In genomic region chr12:123962530-123962929, GRCh38 we compare ENCODE assay signal across 17 cellular contexts. TPM values are rescaled to one million over a fixed set of nuclear protein-coding genes. Genes with fewer than 3 reads are reported as not detected.
DNase-seq lines count a peak whose midpoint lies in the region; TF ChIP-seq lines count a peak whose summit lies in the region.
"Had no signal": no experiment of that assay in that cellular context is flagged by ENCODE, and none has a peak within 500 bp of the region (broad histone marks: within the 10 kb centered on the region; RNA-seq: fewer than 3 reads in every experiment).

No MANE protein-coding gene starts in this region.

- intact Hi-C loops in prostate gland (cut with DNase I): no loop called here

- peaks cover 36% of the 10 kb centered on the region for H3K79me2 ChIP-seq in smooth muscle cell (ENCODE audit: low read depth)

- H3K27me3 Mint-ChIP-seq in glutamatergic neuron (ENCODE audit: unreplicated experiment): peaks cover 2% of the 10 kb centered on the region
- H3K27me3 Mint-ChIP-seq: CD4-positive, alpha-beta memory T cell had no signal

- H3K4me3 ChIP-seq in HEK293 (ENCODE audit: low read depth, low read length) (no peak overlapping the region), choroid plexus epithelial cell (ENCODE audit: low read depth, low read length) (no peak overlapping the region), smooth muscle cell (no peak overlapping the region), prostate gland (no peak overlapping the region)
- H3K4me3 ChIP-seq: BLaER1, GM23248, HAP-1 had no signal

- DNase-seq in NCI-H69 (lab: John Stamatoyannopoulos, UW) (peak; percentile 11), choroid plexus epithelial cell (ENCODE audit: low read depth) (peak; percentile 18), glutamatergic neuron (no peak), NCI-H2081 (lab: John Stamatoyannopoulos, UW) (no peak), GM19238 (ENCODE audit: insufficient read length, low spot score) (no peak), smooth muscle cell (lab: John Stamatoyannopoulos, UW; ENCODE audit: unreplicated experiment) (no peak), prostate gland (ENCODE audit: low spot score) (no peak)
- DNase-seq: 8988T; Calu3; CD4-positive, alpha-beta memory T cell; DMS79 treated with DMSO at 0.1 percent for 48 hours; GF-D8; GM23248 had no signal

- no peak overlapping the region for H3K9ac ChIP-seq in smooth muscle cell (ENCODE audit: low read depth)
- H3K9ac ChIP-seq: BLaER1, GM23248 had no signal

- H3K27me3 ChIP-seq in smooth muscle cell (ENCODE audit: low read depth) (no peaks in the 10 kb centered on the region), prostate gland (replicated peaks; ENCODE audit: insufficient read depth) (no peaks in the 10 kb centered on the region)
- H3K27me3 ChIP-seq: BLaER1 had no signal

- peaks cover 0 to 6% of the 10 kb centered on the region in 2 experiments; a peak in 1 of 3 replicates for H3K36me3 ChIP-seq in HEK293 (ENCODE audit: control insufficient read depth in 2 of 2, insufficient read depth in 1 of 2, low read length in 2 of 2)
- H3K36me3 ChIP-seq in smooth muscle cell (ENCODE audit: low read depth): no peaks in the 10 kb centered on the region
- no peaks in the 10 kb centered on the region for H3K36me3 ChIP-seq in prostate gland
- H3K36me3 ChIP-seq: BLaER1, HAP-1 had no signal

- CTCF ChIA-PET in HEK293 (lab: Yijun Ruan, JAX): interaction anchor here (0.6 kb wide), 1 partner anchor 725 kb away, joined by 4 read pairs; no protein-coding TSS in a partner anchor

- POLR2A ChIA-PET in HEK293 (lab: Yijun Ruan, JAX): interaction anchor here (1.3 kb wide), 1 partner anchor 10 kb away, joined by 4 read pairs; the partner anchor contains the start of gene CCDC92

- H3K4me2 ChIP-seq in smooth muscle cell: no peak overlapping the region
- H3K4me2 ChIP-seq: BLaER1 had no signal

- TF ChIP-seq CTCF in HEK293 (tag by site-specific recombination; IDR thresholded peaks at IDR 0.05): no peak
- TF ChIP-seq CTCF in choroid plexus epithelial cell (conservative IDR thresholded peaks at IDR 0.05; ENCODE audit: low read depth, low read length): no peak
- no peak for TF ChIP-seq CTCF in glutamatergic neuron (IDR thresholded peaks at IDR 0.05; ENCODE audit: partially characterized antibody, unreplicated experiment)
- no peak for TF ChIP-seq CTCF in smooth muscle cell (IDR thresholded peaks at IDR 0.05; ENCODE audit: borderline replicate concordance, insufficient read depth, poor library complexity, severe bottlenecking)
- TF ChIP-seq CTCF in prostate gland (IDR thresholded peaks at IDR 0.05): no peak

- H3K9me3 Mint-ChIP-seq in glutamatergic neuron (ENCODE audit: unreplicated experiment): peaks cover 4% of the 10 kb centered on the region
- H3K9me3 Mint-ChIP-seq: CD14-positive monocyte; CD4-positive, alpha-beta memory T cell had no signal

- peaks cover 32% of the 10 kb centered on the region for H3K4me1 Mint-ChIP-seq in glutamatergic neuron (ENCODE audit: low read depth, unreplicated experiment)
- H3K4me1 Mint-ChIP-seq: CD14-positive monocyte had no signal

- WGBS in smooth muscle cell (ENCODE audit: low lambda C conversion rate): 88% methylated on average over 6 of the region's 6 CpGs
- 70% methylated on average over 6 of the region's 6 CpGs for WGBS in prostate gland

- H3K9me3 ChIP-seq in HEK293 (ENCODE audit: control insufficient read depth, insufficient read depth, low read depth, low read length): no peaks in the 10 kb centered on the region
- H3K9me3 ChIP-seq in smooth muscle cell (replicated peaks; ENCODE audit: low read depth): no peaks in the 10 kb centered on the region
- no peaks in the 10 kb centered on the region for H3K9me3 ChIP-seq in prostate gland
- H3K9me3 ChIP-seq: BLaER1, HAP-1 had no signal

- H4K20me1 ChIP-seq in smooth muscle cell (ENCODE audit: low read depth): peaks cover 93% of the 10 kb centered on the region

- H2AFZ ChIP-seq in smooth muscle cell (ENCODE audit: low read depth): no peak overlapping the region
- H2AFZ ChIP-seq: GM23248 had no signal

- H3K4me3 Mint-ChIP-seq in glutamatergic neuron (ENCODE audit: unreplicated experiment): peak overlapping the region; percentile 44
- H3K4me3 Mint-ChIP-seq: CD14-positive monocyte; CD4-positive, alpha-beta memory T cell had no signal

- no peak overlapping the region for H3K27ac Mint-ChIP-seq in glutamatergic neuron (ENCODE audit: unreplicated experiment)
- H3K27ac Mint-ChIP-seq: CD14-positive monocyte had no signal

- peaks cover 4% of the 10 kb centered on the region; the same call in 1 of the 2 replicates for H3K4me1 ChIP-seq in HEK293 (ENCODE audit: control insufficient read depth, insufficient read depth, low read length)
- no peaks in the 10 kb centered on the region for H3K4me1 ChIP-seq in smooth muscle cell (ENCODE audit: low read depth)
- no peaks in the 10 kb centered on the region for H3K4me1 ChIP-seq in prostate gland (replicated peaks)
- H3K4me1 ChIP-seq: HAP-1 had no signal

- H3F3A ChIP-seq in smooth muscle cell (ENCODE audit: low read depth): no peaks in the 10 kb centered on the region

- no peak for TF ChIP-seq POLR2A in prostate gland (IDR thresholded peaks at IDR 0.05)

- peaks cover 4% of the 10 kb centered on the region for H3K36me3 Mint-ChIP-seq in glutamatergic neuron (ENCODE audit: unreplicated experiment)

- H3K27ac ChIP-seq in HEK293 (ENCODE audit: extremely low read depth, low read depth, low read length): no peak overlapping the region
- no peak overlapping the region for H3K27ac ChIP-seq in smooth muscle cell (ENCODE audit: low read depth)
- no peak overlapping the region for H3K27ac ChIP-seq in prostate gland
- H3K27ac ChIP-seq: BLaER1, GM23248 had no signal

TF ChIP-seq in HEK293, 187 proteins besides CTCF, POLR2A, EP300 and RAD21:
- TF ChIP-seq ZBTB17 (tag by site-specific recombination; IDR thresholded peaks at IDR 0.05): peak; percentile 58; the same call in 1 of the 2 replicates
- TF ChIP-seq GLIS1 (tag by site-specific recombination; IDR thresholded peaks at IDR 0.05): peak; percentile 51
- no peak for TF ChIP-seq ZNF2 (tag by site-specific recombination; IDR thresholded peaks at IDR 0.05)
- TF ChIP-seq ZIC2 (tag by site-specific recombination; IDR thresholded peaks at IDR 0.05): peak; percentile 56
- TF ChIP-seq ZNF501 (tag by site-specific recombination; IDR thresholded peaks at IDR 0.05): no peak

RNA-seq across cellular contexts. Expression of gene CCDC92, which starts 10.1 kb away (rescaled TPM):
- total RNA-seq in glutamatergic neuron (ENCODE audit: unreplicated experiment): 96.2 TPM
- total RNA-seq in smooth muscle cell: 14.8 and 17.4 TPM in 2 replicates
- 60.7 and 68.2 TPM in 2 replicates for polyA plus RNA-seq in smooth muscle cell
- 10 to 100 TPM; 22.4 to 42.9 TPM for total RNA-seq in prostate gland

RNA-seq across cellular contexts. Expression of gene ZNF664, which starts 10.5 kb away (rescaled TPM):
- 310 TPM for total RNA-seq in glutamatergic neuron (ENCODE audit: unreplicated experiment)
- 39.2 and 47.7 TPM in 2 replicates for total RNA-seq in smooth muscle cell
- 6.4 and 8.1 TPM in 2 replicates for polyA plus RNA-seq in smooth muscle cell
- total RNA-seq in prostate gland: 10 to 100 TPM; 59.4 to 70.5 TPM

Comparison
In these comparisons a context has a peak if more than half of its experiments do, and no peak if none do; other contexts are left out.
1. DNase-seq: peak in NCI-H69 (single experiment) and choroid plexus epithelial cell (single experiment); none in glutamatergic neuron (single experiment), NCI-H2081 (0 of 2), GM19238 (single experiment), smooth muscle cell (single experiment) and prostate gland (single experiment).